10 cellular contexts compared by ENCODE assay signal in genomic region chr12:45232146-45232731, GRCh38. TPM values are rescaled to one million over a fixed set of nuclear protein-coding genes. Genes with fewer than 3 reads are reported as not detected.
DNase-seq lines count a peak whose midpoint lies in the region; ATAC-seq, FAIRE-seq and TF ChIP-seq lines count a peak whose summit lies in the region.
"Had no signal": no experiment of that assay in that cellular context is flagged by ENCODE, and none has a peak within 500 bp of the region (broad histone marks: within the 10 kb centered on the region; RNA-seq: fewer than 3 reads in every experiment).

No MANE protein-coding gene starts in this region.

- SMC1A ChIA-PET in GM12878 (lab: Charles Lee; ENCODE audit: uncharacterized antibody, unreplicated experiment) = interaction anchor here (0.7 to 2.0 kb wide), 6 partner anchors 9 to 57 kb away, joined by 3 to 9 read pairs (median 5); partner anchors contain the start of gene ANO6

- intact Hi-C loops in GM12878 (cut with micrococcal nuclease; ENCODE audit: unreplicated experiment) = no loop called here

- TF ChIP-seq POLR2A in GM12878 (IDR thresholded peaks at IDR 0.05; ENCODE audit: low read depth, low read length) = no peak
- TF ChIP-seq POLR2A in tibial nerve (IDR thresholded peaks at IDR 0.05) = no peak

- H4K20me1 ChIP-seq in GM12878 (ENCODE audit: control insufficient read depth, insufficient read depth) = no peaks in the 10 kb centered on the region

- H3K27ac ChIP-seq in GM12878 (ENCODE audit: control insufficient read depth, insufficient read depth) = peak overlapping the region; percentile 66
- peak overlapping the region; percentile 86 to 93 for H3K27ac ChIP-seq in lung (ENCODE audit: low read depth in 1 of 2, low read length in 1 of 2)
- peak overlapping the region in 3 of 4 donors; percentile 24 to 87 (median 78) for H3K27ac ChIP-seq in tibial nerve
- H3K27ac ChIP-seq: BLaER1 had no signal

- H3K36me3 ChIP-seq in GM12878 (ENCODE audit: control insufficient read depth in 2 of 2, insufficient read depth in 2 of 2, low read length in 1 of 2) = peaks cover 0 to 3% of the 10 kb centered on the region in 2 experiments; a peak in 1 of 4 replicates
- H3K36me3 ChIP-seq in lung (ENCODE audit: control insufficient read depth in 2 of 2, insufficient read depth in 2 of 2, low read length in 2 of 2) = peaks cover 0 to 3% of the 10 kb centered on the region in 2 donors
- no peaks in the 10 kb centered on the region for H3K36me3 ChIP-seq in tibial nerve

- in situ Hi-C loops in GM12878 (cut with MboI) = no loop called here

- no peak overlapping the region for H3K9ac ChIP-seq in GM12878 (ENCODE audit: control insufficient read depth, insufficient read depth, low read length)
- H3K9ac ChIP-seq: BLaER1 had no signal

- H3K4me2 ChIP-seq in GM12878 (ENCODE audit: control insufficient read depth, insufficient read depth) = peak overlapping the region; percentile 26; the same call in 1 of the 2 replicates
- H3K4me2 ChIP-seq: BLaER1 had no signal

- no peak overlapping the region for H2AFZ ChIP-seq in GM12878 (ENCODE audit: control insufficient read depth, low read depth, low read length)

- peak overlapping the region; percentile 82 to 96 for H3K27ac Mint-ChIP-seq in activated naive CD4-positive, alpha-beta T cell treated with anti-CD3 and anti-CD28 coated beads, Interleukin-2, amount 50 U/mL, for 72 hours

- no peak for DNase-seq in activated naive CD4-positive, alpha-beta T cell treated with anti-CD3 and anti-CD28 coated beads, Interleukin-2, amount 50 U/mL, for 72 hours (ENCODE audit: low spot score in 2 of 2)
- DNase-seq in activated naive CD4-positive, alpha-beta T cell (lab: John Stamatoyannopoulos, UW) = no peak
- no peak for DNase-seq in GM12878 (ENCODE audit: low read depth, low spot score)
- no peak for DNase-seq in lung (ENCODE audit: low spot score)
- DNase-seq in tibial nerve (ENCODE audit: low spot score in 2 of 2) = no peak
- DNase-seq in A172 (ENCODE audit: low spot score) = no peak
- DNase-seq in mucosa of gallbladder (ENCODE audit: low spot score) = no peak
- DNase-seq in cerebellar cortex (ENCODE audit: low spot score) = no peak
- DNase-seq: NCI-H1105 had no signal

- POLR2A ChIA-PET in GM12878 (lab: Charles Lee) = interaction anchor here (1.0 to 1.5 kb wide), 3 partner anchors 8 to 25 kb away, joined by 3 to 5 read pairs (median 4); no protein-coding TSS in a partner anchor

- H3K9me3 ChIP-seq in GM12878 (replicated peaks; ENCODE audit: control insufficient read depth, insufficient read depth, low read length) = no peaks in the 10 kb centered on the region; the same call in 2 of the 3 replicates
- H3K9me3 ChIP-seq in lung (ENCODE audit: control insufficient read depth in 2 of 2, insufficient read depth in 1 of 2, low read length in 1 of 2) = no peaks in the 10 kb centered on the region
- no peaks in the 10 kb centered on the region for H3K9me3 ChIP-seq in tibial nerve

- H3K4me1 ChIP-seq in GM12878 (ENCODE audit: control insufficient read depth, insufficient read depth, low read length) (peaks cover 40% of the 10 kb centered on the region), lung (ENCODE audit: control insufficient read depth in 2 of 2, insufficient read depth in 2 of 2, low read length in 2 of 2) (peaks cover 12 to 42% of the 10 kb centered on the region in 2 donors), tibial nerve (peaks cover 0 to 50% (median 31%) of the 10 kb centered on the region in 4 donors)
- H3K4me1 ChIP-seq: BLaER1 had no signal

- TF ChIP-seq EP300 in GM12878 (IDR thresholded peaks at IDR 0.05; ENCODE audit: borderline replicate concordance in 1 of 2, control insufficient read depth in 1 of 2, low read depth in 2 of 2, low read length in 2 of 2) = no peak
- TF ChIP-seq EP300 in tibial nerve (IDR thresholded peaks at IDR 0.05) = no peak

- RAD21 ChIA-PET in GM12878 (lab: Charles Lee; ENCODE audit: unreplicated experiment) = interaction anchor here (1.3 kb wide), 1 partner anchor 15 kb away, joined by 7 read pairs; no protein-coding TSS in a partner anchor

- FAIRE-seq in GM12878 (lab: Jason Lieb, UNC) = no peak

- TF ChIP-seq CTCF in GM12878 (IDR thresholded peaks at IDR 0.05 in 2 of 3, conservative IDR thresholded peaks at IDR 0.05 in 1 of 3; ENCODE audit: control insufficient read depth in 2 of 3, extremely low read depth in 1 of 3, insufficient read depth in 1 of 3, low read depth in 3 of 3, low read length in 3 of 3) (no peak), lung (IDR thresholded peaks at IDR 0.05; ENCODE audit: control extremely low read depth, extremely low read depth) (no peak), tibial nerve (IDR thresholded peaks at IDR 0.05) (no peak)

- H3K79me2 ChIP-seq in GM12878 (ENCODE audit: control insufficient read depth, insufficient read depth, low read length) = peaks cover 40% of the 10 kb centered on the region

- no peaks in the 10 kb centered on the region for H3K9me3 Mint-ChIP-seq in activated naive CD4-positive, alpha-beta T cell treated with anti-CD3 and anti-CD28 coated beads, Interleukin-2, amount 50 U/mL, for 72 hours

- TF ChIP-seq RAD21 in GM12878 (IDR thresholded peaks at IDR 0.05; ENCODE audit: insufficient read depth, low read depth, low read length) = no peak

- CTCF ChIA-PET in GM12878 (lab: Yijun Ruan, JAX) = interaction anchor here (1.4 to 2.1 kb wide), 3 partner anchors 8 to 11 kb away, joined by 5 read pairs; no protein-coding TSS in a partner anchor

- WGBS in GM12878 (ENCODE audit: insufficient coverage, insufficient replicate concordance, low lambda C conversion rate, missing lambda C conversion rate) = 94% methylated on average over 3 of the region's 3 CpGs
- WGBS in lung, 2 donors = 79 to 93% methylated on average over 3 of the region's 3 CpGs
- 89 to 94% methylated on average over 3 of the region's 3 CpGs for WGBS in tibial nerve, 2 donors

- H3K27me3 ChIP-seq in GM12878 (replicated peaks in 1 of 2; ENCODE audit: control insufficient read depth in 2 of 2, insufficient read depth in 2 of 2, low read length in 1 of 2) (no peaks in the 10 kb centered on the region), lung (ENCODE audit: control insufficient read depth, insufficient read depth) (no peaks in the 10 kb centered on the region), tibial nerve (no peaks in the 10 kb centered on the region)
- H3K27me3 ChIP-seq: BLaER1 had no signal

- peaks cover 0 to 13% of the 10 kb centered on the region in 2 donors for H3K36me3 Mint-ChIP-seq in activated naive CD4-positive, alpha-beta T cell treated with anti-CD3 and anti-CD28 coated beads, Interleukin-2, amount 50 U/mL, for 72 hours

- H3K4me3 ChIP-seq in GM12878 = peak overlapping the region; percentile 38; the same call in 1 of the 2 replicates
- no peak overlapping the region for H3K4me3 ChIP-seq in lung
- H3K4me3 ChIP-seq in tibial nerve = no peak overlapping the region
- H3K4me3 ChIP-seq: BLaER1 had no signal

- no peak for ATAC-seq in activated naive CD4-positive, alpha-beta T cell treated with anti-CD3 and anti-CD28 coated beads, Interleukin-2, amount 50 U/mL, for 72 hours
- no peak for ATAC-seq in GM12878
- no peak for ATAC-seq in lung (ENCODE audit: insufficient read depth, low FRiP score)

- BruUV-seq in GM12878 (replicated peaks; lab: Mats Ljungman, UMichigan) = no TSS peak

TF ChIP-seq in GM12878, 131 proteins besides CTCF, POLR2A, EP300 and RAD21 (continues in another document):
- TF ChIP-seq BCL11A (IDR thresholded peaks at IDR 0.05; ENCODE audit: low read depth, low read length) = no peak
- TF ChIP-seq RB1 (IDR thresholded peaks at IDR 0.05; ENCODE audit: borderline replicate concordance) = no peak

RNA-seq across cellular contexts. Expression of gene ANO6, which starts 16.3 kb away (rescaled TPM):
- total RNA-seq in activated naive CD4-positive, alpha-beta T cell treated with anti-CD3 and anti-CD28 coated beads, Interleukin-2, amount 50 U/mL, for 72 hours = 10 to 100 TPM; 13.3 to 25.5 TPM
- 79.6 and 85.6 TPM in 2 replicates for total RNA-seq in GM12878 (2013; cell fraction: nucleolus; rRNA removed)
- total RNA-seq in GM12878 (2014; rRNA removed) = 26.9 and 28.5 TPM in 2 replicates
- total RNA-seq in GM12878 (2014; rRNA removed; fragmentation: Illumina TruSeq; extraction: Trizol) = 30.3 and 32.3 TPM in 2 replicates
- total RNA-seq in GM12878 (2021) = 25.3 and 26.8 TPM in 2 replicates
- 11.7 TPM for polyA plus RNA-seq in GM12878 (2011; ENCODE audit: low read depth)
- polyA plus RNA-seq in GM12878 (2011; rRNA removed) = 30.3 and 41.6 TPM in 2 replicates
- 16.8 and 21.9 TPM in 2 replicates for polyA plus RNA-seq in GM12878 (2011; cell fraction: cytosol; rRNA removed)
- polyA plus RNA-seq in GM12878 (2011; cell fraction: nucleus; rRNA removed) = 18.3 and 20.8 TPM in 2 replicates
- 15.4 and 22.1 TPM in 2 replicates for polyA plus RNA-seq in GM12878 (2012)
- polyA plus RNA-seq in GM12878 (2014; fragmentation: Illumina TruSeq; extraction: Trizol) = 27.6 and 35.8 TPM in 2 replicates
- 1 to 10 TPM; 4.6 to 5.6 TPM for polyA plus RNA-seq in GM12878 (2014; fragmentation: Nextera tagmentation; extraction: Ambion mirVana)
- 14.8 and 18.2 TPM in 2 replicates for polyA plus RNA-seq in GM12878 (2014; rRNA removed)
- 10 to 100 TPM; 23.4 to 25.2 TPM for polyA plus RNA-seq in GM12878 (2016; fragmentation: Nextera tagmentation; extraction: Ambion mirVana)
- 45.6 and 46.3 TPM in 2 replicates for polyA minus RNA-seq in GM12878 (2011; rRNA and poly(A)+ RNA removed)
- 14.7 and 15.4 TPM in 2 replicates for polyA minus RNA-seq in GM12878 (2011; cell fraction: cytosol; rRNA and poly(A)+ RNA removed)
- 28.4 and 38.5 TPM in 2 replicates for polyA minus RNA-seq in GM12878 (2011; cell fraction: nucleus; rRNA and poly(A)+ RNA removed)
- 100 to 1,000 TPM in 1 of 2 donors, 10 to 100 TPM in 1; 56.2 to 102 TPM for total RNA-seq in lung
- polyA plus RNA-seq in lung = 10 to 100 TPM in 1 of 2 donors, 1 to 10 TPM in 1; 8.7 to 24.8 TPM
- total RNA-seq in tibial nerve = 10 to 100 TPM; 44.1 to 52.2 (median 45.3) TPM
- total RNA-seq in A172 (2014; rRNA removed; shearing (Covaris generic)) = 99.9 and 105 TPM in 2 replicates
- total RNA-seq in mucosa of gallbladder = 91.4 TPM
